ENCODE assay signal across 1 cellular context in genomic region chr5:59095480-59095879, GRCh38.
TF ChIP-seq lines count a peak whose summit lies in the region.

No MANE protein-coding gene starts in this region.

TF ChIP-seq in WTC11, 78 proteins besides CTCF, POLR2A, EP300 and RAD21 (continued from another document):
- no peak for TF ChIP-seq ZSCAN18 (CRISPR knock-in tag; IDR thresholded peaks at IDR 0.05)
- no peak for TF ChIP-seq SMAD3 (CRISPR knock-in tag; IDR thresholded peaks at IDR 0.05; ENCODE audit: borderline replicate concordance)
- TF ChIP-seq ETV6 (CRISPR knock-in tag; IDR thresholded peaks at IDR 0.05) = no peak
